Comparison of ENCODE assay signal across 12 cellular contexts in genomic region chr2:104851236-104852160, GRCh38. TPM values are rescaled to one million over a fixed set of nuclear protein-coding genes. Genes with fewer than 3 reads are reported as not detected.
DNase-seq lines count a peak whose midpoint lies in the region; ATAC-seq and TF ChIP-seq lines count a peak whose summit lies in the region.
"Had no signal": no experiment of that assay in that cellular context is flagged by ENCODE, and none has a peak within 500 bp of the region (broad histone marks: within the 10 kb centered on the region; RNA-seq: fewer than 3 reads in every experiment).

No MANE protein-coding gene starts in this region.

- TF ChIP-seq POLR2A in gastroesophageal sphincter (IDR thresholded peaks at IDR 0.05) = no peak

- no peak for TF ChIP-seq EP300 in gastroesophageal sphincter (IDR thresholded peaks at IDR 0.05)

- H3K36me3 ChIP-seq in SK-N-MC (ENCODE audit: insufficient read depth, low read length) (no peaks in the 10 kb centered on the region), iPS-20b (ENCODE audit: insufficient read depth, low read depth, low read length) (no peaks in the 10 kb centered on the region), gastroesophageal sphincter (no peaks in the 10 kb centered on the region)
- H3K36me3 ChIP-seq: BLaER1 had no signal

- H3K36me3 Mint-ChIP-seq in activated T-cell treated with anti-CD3 and anti-CD28 coated beads, Interleukin-2, amount 50 U/mL, for 24 hours (ENCODE audit: low read depth) = no peaks in the 10 kb centered on the region

- peaks cover 85% of the 10 kb centered on the region for H3K27me3 Mint-ChIP-seq in activated T-cell treated with anti-CD3 and anti-CD28 coated beads, Interleukin-2, amount 50 U/mL, for 24 hours
- peaks cover 91% of the 10 kb centered on the region for H3K27me3 Mint-ChIP-seq in stimulated activated naive CD8-positive, alpha-beta T cell treated with anti-CD3 and anti-CD28 coated beads, Interleukin-15, amount 100 ng/mL, for 72 hours

- H3K4me1 Mint-ChIP-seq in activated T-cell treated with anti-CD3 and anti-CD28 coated beads, Interleukin-2, amount 50 U/mL, for 24 hours (ENCODE audit: low read depth) = peaks cover 31% of the 10 kb centered on the region
- peaks cover 52% of the 10 kb centered on the region for H3K4me1 Mint-ChIP-seq in stimulated activated naive CD8-positive, alpha-beta T cell treated with anti-CD3 and anti-CD28 coated beads, Interleukin-15, amount 100 ng/mL, for 72 hours

- H3K4me1 ChIP-seq in iPS-20b (ENCODE audit: insufficient read depth, low read length) (peaks cover 44% of the 10 kb centered on the region), gastroesophageal sphincter (peaks cover 0 to 42% (median 12%) of the 10 kb centered on the region in 3 donors)

- H3K27ac Mint-ChIP-seq in activated T-cell treated with anti-CD3 and anti-CD28 coated beads, Interleukin-2, amount 50 U/mL, for 24 hours = no peak overlapping the region
- H3K27ac Mint-ChIP-seq in stimulated activated naive CD8-positive, alpha-beta T cell treated with anti-CD3 and anti-CD28 coated beads, Interleukin-15, amount 100 ng/mL, for 72 hours = no peak overlapping the region

- 5 to 8% methylated on average over 24 to 32 of the region's 32 CpGs for WGBS in gastroesophageal sphincter (ENCODE audit: low coverage in 1 of 2), 2 donors

- no peaks in the 10 kb centered on the region for H3K9me3 Mint-ChIP-seq in activated T-cell treated with anti-CD3 and anti-CD28 coated beads, Interleukin-2, amount 50 U/mL, for 24 hours
- H3K9me3 Mint-ChIP-seq in stimulated activated naive CD8-positive, alpha-beta T cell treated with anti-CD3 and anti-CD28 coated beads, Interleukin-15, amount 100 ng/mL, for 72 hours = no peaks in the 10 kb centered on the region

- H3K9me3 ChIP-seq in SK-N-MC (ENCODE audit: low read depth, low read length) (no peaks in the 10 kb centered on the region), iPS-20b (ENCODE audit: insufficient read depth, low read depth, low read length) (no peaks in the 10 kb centered on the region), gastroesophageal sphincter (no peaks in the 10 kb centered on the region)

- no peak overlapping the region for H3K9ac ChIP-seq in SK-N-MC (ENCODE audit: insufficient read length)
- H3K9ac ChIP-seq in iPS-20b (ENCODE audit: low read depth, low read length) = peak overlapping the region; percentile 10; the same call in 1 of the 2 replicates
- H3K9ac ChIP-seq: BLaER1 had no signal

- ATAC-seq in stimulated activated naive CD8-positive, alpha-beta T cell treated with anti-CD3 and anti-CD28 coated beads, Interleukin-15, amount 100 ng/mL, for 72 hours = no peak
- no peak for ATAC-seq in gastroesophageal sphincter

- H3K27ac ChIP-seq in SK-N-MC (no peak overlapping the region), iPS-20b (ENCODE audit: low read length) (no peak overlapping the region), gastroesophageal sphincter (peak overlapping the region in 1 of 4 donors; percentile 53)
- H3K27ac ChIP-seq: BLaER1 had no signal

- H3K4me3 ChIP-seq in SK-N-MC (peak overlapping the region; percentile 81), iPS-20b (ENCODE audit: low read length) (peak overlapping the region; percentile 54; the same call in 1 of the 2 replicates), gastroesophageal sphincter (peak overlapping the region in 1 of 2 donors; percentile 48)

- no peak for TF ChIP-seq CTCF in gastroesophageal sphincter (IDR thresholded peaks at IDR 0.05)

- H3K27me3 ChIP-seq in iPS-20b (ENCODE audit: insufficient read depth, low read length) (peaks cover 87% of the 10 kb centered on the region), gastroesophageal sphincter (peaks cover 97% of the 10 kb centered on the region)

- DNase-seq in activated T-cell treated with anti-CD3 and anti-CD28 coated beads, Interleukin-2, amount 50 U/mL, for 24 hours = no peak
- no peak for DNase-seq in activated T-cell treated with anti-CD3 and anti-CD28 coated beads, Interleukin-2, amount 50 U/mL, for 1 hour
- DNase-seq in SK-N-MC (ENCODE audit: low read depth, low spot score) (no peak), DMS114 treated with DMSO at 0.1 percent for 48 hours (lab: John Stamatoyannopoulos, UW; ENCODE audit: unreplicated experiment) (no peak), HT-29 (ENCODE audit: low spot score) (no peak)
- no peak for DNase-seq in stimulated activated naive CD8-positive, alpha-beta T cell treated with anti-CD3 and anti-CD28 coated beads, Interleukin-15, amount 100 ng/mL, for 72 hours
- DNase-seq: MV-4-11, SIG-M5 had no signal

- peak overlapping the region; percentile 59 for H3K4me3 Mint-ChIP-seq in activated T-cell treated with anti-CD3 and anti-CD28 coated beads, Interleukin-2, amount 50 U/mL, for 24 hours
- H3K4me3 Mint-ChIP-seq in stimulated activated naive CD8-positive, alpha-beta T cell treated with anti-CD3 and anti-CD28 coated beads, Interleukin-15, amount 100 ng/mL, for 72 hours = peak overlapping the region; percentile 84 to 99

RNA-seq across cellular contexts. Expression of gene POU3F3, which starts 2.4 kb away (rescaled TPM):
- not detected in 2 replicates for total RNA-seq in HT-29 (2014; rRNA removed; shearing (Covaris generic))
- 10 to 100 TPM in 2 of 4 donors, under 1 TPM in 1, not detected in 1; 0.20 to 25.6 (median 13.5) TPM for total RNA-seq in gastroesophageal sphincter
- total RNA-seq: sciatic nerve had no signal
